ENCODE assay signal across 2 cellular contexts in the genomic region with DNA sequence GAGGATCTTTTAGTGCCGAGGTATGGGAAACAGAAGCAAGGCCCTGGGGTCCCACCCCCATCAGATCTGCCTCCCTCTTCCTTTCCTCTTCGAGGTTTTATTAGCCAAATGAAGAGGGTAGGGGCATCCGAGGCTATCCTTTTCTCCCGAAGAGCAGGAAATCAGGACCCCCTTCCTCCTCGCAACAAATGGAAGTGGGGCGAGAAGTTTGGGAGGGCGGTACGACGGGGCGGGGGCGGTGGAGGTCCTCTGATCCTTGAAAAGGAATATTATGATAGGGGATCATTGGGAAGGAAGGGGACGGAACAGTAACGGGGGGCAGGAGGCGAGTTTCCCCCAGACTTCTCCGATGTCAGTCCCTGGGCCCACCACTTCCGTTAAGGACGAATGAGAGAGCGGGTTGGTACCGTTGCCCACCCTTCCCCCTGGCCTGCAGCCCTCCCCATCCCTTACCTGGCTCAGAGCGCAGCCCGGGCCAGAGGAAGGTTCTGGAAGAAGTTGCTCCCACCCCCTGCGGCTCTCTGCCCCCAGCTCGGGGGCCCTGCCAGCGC.
TF ChIP-seq lines count a peak whose summit lies in the region.

No MANE protein-coding gene starts in this region.

TF ChIP-seq in A549, 52 proteins besides CTCF, POLR2A, EP300 and RAD21:
- no peak for TF ChIP-seq ZNF302 (CRISPR knock-in tag; IDR thresholded peaks at IDR 0.05)
- TF ChIP-seq HEYL (CRISPR knock-in tag; IDR thresholded peaks at IDR 0.05) = no peak
- no peak for TF ChIP-seq BHLHE40 (IDR thresholded peaks at IDR 0.05; ENCODE audit: low read depth, low read length)
- TF ChIP-seq CBX2 (IDR thresholded peaks at IDR 0.05; ENCODE audit: borderline replicate concordance, low read depth) = no peak
- TF ChIP-seq HOXB13 (CRISPR knock-in tag; IDR thresholded peaks at IDR 0.05; ENCODE audit: low read depth) = no peak
- TF ChIP-seq PHF8 (IDR thresholded peaks at IDR 0.05; ENCODE audit: borderline replicate concordance, low read depth) = no peak
- no peak for TF ChIP-seq GATA3 (IDR thresholded peaks at IDR 0.05; ENCODE audit: borderline replicate concordance)
- TF ChIP-seq, protein P1, sequence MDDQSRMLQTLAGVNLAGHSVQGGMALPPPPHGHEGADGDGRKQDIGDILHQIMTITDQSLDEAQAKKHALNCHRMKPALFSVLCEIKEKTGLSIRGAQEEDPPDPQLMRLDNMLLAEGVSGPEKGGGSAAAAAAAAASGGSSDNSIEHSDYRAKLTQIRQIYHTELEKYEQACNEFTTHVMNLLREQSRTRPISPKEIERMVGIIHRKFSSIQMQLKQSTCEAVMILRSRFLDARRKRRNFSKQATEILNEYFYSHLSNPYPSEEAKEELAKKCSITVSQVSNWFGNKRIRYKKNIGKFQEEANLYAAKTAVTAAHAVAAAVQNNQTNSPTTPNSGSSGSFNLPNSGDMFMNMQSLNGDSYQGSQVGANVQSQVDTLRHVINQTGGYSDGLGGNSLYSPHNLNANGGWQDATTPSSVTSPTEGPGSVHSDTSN (IDR thresholded peaks at IDR 0.05) = no peak
- TF ChIP-seq FOXS1 (CRISPR knock-in tag; IDR thresholded peaks at IDR 0.05) = no peak
- no peak for TF ChIP-seq CEBPB (IDR thresholded peaks at IDR 0.05)
- no peak for TF ChIP-seq REST (IDR thresholded peaks at IDR 0.05)
- TF ChIP-seq RFX5 (IDR thresholded peaks at IDR 0.05) = no peak

TF ChIP-seq in K562, 482 proteins besides CTCF, POLR2A, EP300 and RAD21:
- TF ChIP-seq ARID1B (IDR thresholded peaks at IDR 0.05) = no peak
- TF ChIP-seq, protein P2, sequence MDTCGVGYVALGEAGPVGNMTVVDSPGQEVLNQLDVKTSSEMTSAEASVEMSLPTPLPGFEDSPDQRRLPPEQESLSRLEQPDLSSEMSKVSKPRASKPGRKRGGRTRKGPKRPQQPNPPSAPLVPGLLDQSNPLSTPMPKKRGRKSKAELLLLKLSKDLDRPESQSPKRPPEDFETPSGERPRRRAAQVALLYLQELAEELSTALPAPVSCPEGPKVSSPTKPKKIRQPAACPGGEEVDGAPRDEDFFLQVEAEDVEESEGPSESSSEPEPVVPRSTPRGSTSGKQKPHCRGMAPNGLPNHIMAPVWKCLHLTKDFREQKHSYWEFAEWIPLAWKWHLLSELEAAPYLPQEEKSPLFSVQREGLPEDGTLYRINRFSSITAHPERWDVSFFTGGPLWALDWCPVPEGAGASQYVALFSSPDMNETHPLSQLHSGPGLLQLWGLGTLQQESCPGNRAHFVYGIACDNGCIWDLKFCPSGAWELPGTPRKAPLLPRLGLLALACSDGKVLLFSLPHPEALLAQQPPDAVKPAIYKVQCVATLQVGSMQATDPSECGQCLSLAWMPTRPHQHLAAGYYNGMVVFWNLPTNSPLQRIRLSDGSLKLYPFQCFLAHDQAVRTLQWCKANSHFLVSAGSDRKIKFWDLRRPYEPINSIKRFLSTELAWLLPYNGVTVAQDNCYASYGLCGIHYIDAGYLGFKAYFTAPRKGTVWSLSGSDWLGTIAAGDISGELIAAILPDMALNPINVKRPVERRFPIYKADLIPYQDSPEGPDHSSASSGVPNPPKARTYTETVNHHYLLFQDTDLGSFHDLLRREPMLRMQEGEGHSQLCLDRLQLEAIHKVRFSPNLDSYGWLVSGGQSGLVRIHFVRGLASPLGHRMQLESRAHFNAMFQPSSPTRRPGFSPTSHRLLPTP (IDR thresholded peaks at IDR 0.05; ENCODE audit: borderline replicate concordance, extremely low read depth, insufficient read length) = no peak
- TF ChIP-seq FOS (IDR thresholded peaks at IDR 0.05; ENCODE audit: extremely low read depth, insufficient read length) = no peak
- TF ChIP-seq, protein P3, sequence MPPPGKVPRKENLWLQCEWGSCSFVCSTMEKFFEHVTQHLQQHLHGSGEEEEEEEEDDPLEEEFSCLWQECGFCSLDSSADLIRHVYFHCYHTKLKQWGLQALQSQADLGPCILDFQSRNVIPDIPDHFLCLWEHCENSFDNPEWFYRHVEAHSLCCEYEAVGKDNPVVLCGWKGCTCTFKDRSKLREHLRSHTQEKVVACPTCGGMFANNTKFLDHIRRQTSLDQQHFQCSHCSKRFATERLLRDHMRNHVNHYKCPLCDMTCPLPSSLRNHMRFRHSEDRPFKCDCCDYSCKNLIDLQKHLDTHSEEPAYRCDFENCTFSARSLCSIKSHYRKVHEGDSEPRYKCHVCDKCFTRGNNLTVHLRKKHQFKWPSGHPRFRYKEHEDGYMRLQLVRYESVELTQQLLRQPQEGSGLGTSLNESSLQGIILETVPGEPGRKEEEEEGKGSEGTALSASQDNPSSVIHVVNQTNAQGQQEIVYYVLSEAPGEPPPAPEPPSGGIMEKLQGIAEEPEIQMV (tag; conservative IDR thresholded peaks at IDR 0.05; ENCODE audit: low read depth) = no peak
- no peak for TF ChIP-seq HMGXB4 (CRISPR knock-in tag; IDR thresholded peaks at IDR 0.05)
- TF ChIP-seq GABPB1 (CRISPR knock-in tag; IDR thresholded peaks at IDR 0.05) = no peak
- no peak for TF ChIP-seq ZNF764 (CRISPR knock-in tag; IDR thresholded peaks at IDR 0.05; ENCODE audit: low read depth)
- no peak for TF ChIP-seq ARID3B (CRISPR knock-in tag; IDR thresholded peaks at IDR 0.05; ENCODE audit: borderline replicate concordance)
- TF ChIP-seq ZBTB17 (CRISPR knock-in tag; IDR thresholded peaks at IDR 0.05) = no peak
- TF ChIP-seq IFI16 (CRISPR knock-in tag; IDR thresholded peaks at IDR 0.05) = no peak
- TF ChIP-seq ZNF318 (IDR thresholded peaks at IDR 0.05; ENCODE audit: borderline replicate concordance in 1 of 2, low read depth in 1 of 2) = no peak
- TF ChIP-seq HOXB6 (CRISPR knock-in tag; IDR thresholded peaks at IDR 0.05; ENCODE audit: borderline replicate concordance) = no peak
- no peak for TF ChIP-seq PURB (CRISPR knock-in tag; IDR thresholded peaks at IDR 0.05; ENCODE audit: low read depth)
- no peak for TF ChIP-seq SMARCC2 (IDR thresholded peaks at IDR 0.05; ENCODE audit: low read depth)
- no peak for TF ChIP-seq POLR3G (IDR thresholded peaks at IDR 0.05; ENCODE audit: extremely low read depth, insufficient read length, insufficient replicate concordance)
- TF ChIP-seq USF1 (CRISPR knock-in tag; IDR thresholded peaks at IDR 0.05) = no peak
- TF ChIP-seq UBTF (IDR thresholded peaks at IDR 0.05; ENCODE audit: borderline replicate concordance in 1 of 2, low read depth in 2 of 2, low read length in 2 of 2) = no peak
- TF ChIP-seq SMC3 (conservative IDR thresholded peaks at IDR 0.05; ENCODE audit: insufficient read depth, low read depth, low read length) = no peak
- no peak for TF ChIP-seq NBN (IDR thresholded peaks at IDR 0.05; ENCODE audit: low read depth)
- no peak for TF ChIP-seq DPF2 (IDR thresholded peaks at IDR 0.05)
